9 cellular contexts compared by ENCODE assay signal in the genomic region with DNA sequence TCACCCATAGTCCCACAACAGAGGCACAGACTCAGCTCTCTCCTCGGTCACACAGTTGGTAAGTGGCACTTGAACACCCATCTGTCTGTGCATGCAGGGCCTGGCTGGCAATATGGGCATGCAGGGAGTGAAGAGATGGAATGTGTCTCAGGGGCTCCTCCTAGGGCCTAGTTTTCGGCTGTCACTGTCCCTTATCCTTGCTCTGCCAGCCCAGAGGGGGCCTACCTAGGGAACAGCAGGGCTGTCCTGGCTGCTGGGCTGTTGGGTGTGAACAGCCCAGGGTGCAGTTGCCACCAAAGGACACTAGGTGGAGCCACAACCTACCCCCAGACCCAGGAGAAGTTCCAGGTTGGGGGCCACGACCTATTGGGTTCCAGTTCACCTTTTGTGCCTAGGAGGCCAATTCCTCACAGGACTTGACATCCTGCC. TPM values are rescaled to one million over a fixed set of nuclear protein-coding genes. Genes with fewer than 3 reads are reported as not detected.
DNase-seq lines count a peak whose midpoint lies in the region; ATAC-seq and TF ChIP-seq lines count a peak whose summit lies in the region.
"Not testable (repeated sequence)": the region's sequence is repeated elsewhere in the genome, so short reads cannot be mapped to it uniquely, and the experiment has no call there.
"Had no signal": no experiment of that assay in that cellular context is flagged by ENCODE, and none has a peak within 500 bp of the region (broad histone marks: within the 10 kb centered on the region; RNA-seq: fewer than 3 reads in every experiment).

No MANE protein-coding gene starts in this region.

- not testable (repeated sequence) for H3K9me3 ChIP-seq in HCT116 (ENCODE audit: control insufficient read depth in 1 of 2, insufficient read depth in 1 of 2, low read depth in 1 of 2, low read length in 2 of 2); WERI-Rb-1 (ENCODE audit: severe bottlenecking); thoracic aorta

- TF ChIP-seq RAD21 in HCT116 (IDR thresholded peaks at IDR 0.05; ENCODE audit: low read depth): not testable (repeated sequence)

- BruUV-seq in HCT116 (replicated peaks; lab: Mats Ljungman, UMichigan): not testable (repeated sequence)

- H3K4me3 ChIP-seq in HCT116 (replicated peaks in 1 of 2; ENCODE audit: low read depth in 1 of 2, low read length in 2 of 2); NB4 (ENCODE audit: low read depth, low read length); WERI-Rb-1 (ENCODE audit: low read depth, low read length); fibroblast of the aortic adventitia (ENCODE audit: low read depth, low read length); thoracic aorta: not testable (repeated sequence)

- H3K4me2 ChIP-seq in HCT116 (ENCODE audit: low read length): not testable (repeated sequence)

- not testable (repeated sequence) for H2AFZ ChIP-seq in HCT116 (ENCODE audit: low read depth, low read length, poor library complexity, severe bottlenecking)

- H3K4me1 ChIP-seq in HCT116 (ENCODE audit: control insufficient read depth in 1 of 2, insufficient read depth in 2 of 2, low read length in 2 of 2); thoracic aorta (ENCODE audit: control insufficient read depth in 1 of 2, low read depth in 2 of 2): not testable (repeated sequence)

- not testable (repeated sequence) for TF ChIP-seq POLR2A in HCT116 (IDR thresholded peaks at IDR 0.05; ENCODE audit: borderline replicate concordance, extremely low read depth, insufficient read depth, insufficient read length); NB4 (IDR thresholded peaks at IDR 0.05; ENCODE audit: extremely low read depth, insufficient read length)

- not testable (repeated sequence) for H3K36me3 Mint-ChIP-seq in activated naive CD4-positive, alpha-beta T cell treated with anti-CD3 and anti-CD28 coated beads, Interleukin-2, amount 50 U/mL, for 72 hours

- intact Hi-C loops in HCT116 (cut with micrococcal nuclease): not testable (repeated sequence)

- not testable (repeated sequence) for H3K9me2 ChIP-seq in HCT116 (ENCODE audit: insufficient read depth)

- H3K27ac Mint-ChIP-seq in activated naive CD4-positive, alpha-beta T cell treated with anti-CD3 and anti-CD28 coated beads, Interleukin-2, amount 50 U/mL, for 72 hours: not testable (repeated sequence)

- CTCF ChIA-PET in HCT116 (lab: Charles Lee): interaction anchor here (0.8 to 3.0 kb wide), 6 partner anchors 9 to 88 kb away, joined by 3 to 48 read pairs (median 5); no protein-coding TSS in a partner anchor

- not testable (repeated sequence) for H3K27me3 ChIP-seq in HCT116 (ENCODE audit: insufficient read depth, low read length); WERI-Rb-1 (ENCODE audit: insufficient read depth, low read depth, severe bottlenecking); thoracic aorta (replicated peaks; ENCODE audit: insufficient read depth)

- POLR2A ChIA-PET in HCT116 (lab: Charles Lee): interaction anchor here (0.8 to 0.9 kb wide), 2 partner anchors 9 to 18 kb away, joined by 3 to 6 read pairs; no protein-coding TSS in a partner anchor

- not testable (repeated sequence) for TF ChIP-seq CTCF in HCT116 (IDR thresholded peaks at IDR 0.05 in 2 of 3, conservative IDR thresholded peaks at IDR 0.05 in 1 of 3; ENCODE audit: borderline replicate concordance in 1 of 3, insufficient read depth in 1 of 3, low read depth in 2 of 3, low read length in 2 of 3)
- peak; percentile 30 for TF ChIP-seq CTCF in NB4 (IDR thresholded peaks at IDR 0.05; ENCODE audit: low read depth, low read length)
- TF ChIP-seq CTCF in WERI-Rb-1 (IDR thresholded peaks at IDR 0.05; ENCODE audit: low read depth, low read length): peak; percentile 22; the same call in 1 of the 2 replicates
- TF ChIP-seq CTCF in fibroblast of the aortic adventitia (IDR thresholded peaks at IDR 0.05; ENCODE audit: insufficient read depth, low read length): peak; percentile 47
- TF ChIP-seq CTCF in thoracic aorta (IDR thresholded peaks at IDR 0.05): peak; percentile 26

- H3K9me3 Mint-ChIP-seq in activated naive CD4-positive, alpha-beta T cell treated with anti-CD3 and anti-CD28 coated beads, Interleukin-2, amount 50 U/mL, for 72 hours: not testable (repeated sequence)

- H3K79me2 ChIP-seq in HCT116 (ENCODE audit: insufficient read depth, low read length): not testable (repeated sequence)

- ATAC-seq in HCT116: peak; percentile 74
- ATAC-seq in activated naive CD4-positive, alpha-beta T cell treated with anti-CD3 and anti-CD28 coated beads, Interleukin-2, amount 50 U/mL, for 72 hours: peak; percentile 80 to 83
- ATAC-seq in thoracic aorta (ENCODE audit: insufficient number of reproducible peaks, low FRiP score, low read depth): not testable (repeated sequence)

- H4K20me1 ChIP-seq in HCT116 (ENCODE audit: insufficient read depth): not testable (repeated sequence)

- not testable (repeated sequence) for H3K36me3 ChIP-seq in HCT116 (ENCODE audit: control insufficient read depth in 1 of 2, insufficient read depth in 2 of 2, low read length in 2 of 2); WERI-Rb-1; thoracic aorta

- DNase-seq in DMS79 (lab: John Stamatoyannopoulos, UW) (peak; percentile 86), WERI-Rb-1 (peak; percentile 28), mesenteric fat pad (ENCODE audit: low spot score) (peak; percentile 81)
- not testable (repeated sequence) for DNase-seq in HCT116 (ENCODE audit: low read depth, low spot score); NB4 (ENCODE audit: low read depth); fibroblast of the aortic adventitia (ENCODE audit: low read depth); thoracic aorta (ENCODE audit: low spot score)
- peak in 1 of 2 donors; percentile 54 for DNase-seq in activated naive CD4-positive, alpha-beta T cell treated with anti-CD3 and anti-CD28 coated beads, Interleukin-2, amount 50 U/mL, for 72 hours (ENCODE audit: low spot score in 2 of 2)

- H3K27ac ChIP-seq in HCT116 (ENCODE audit: low read depth, low read length); WERI-Rb-1; thoracic aorta: not testable (repeated sequence)

- not testable (repeated sequence) for H3K9ac ChIP-seq in HCT116 (ENCODE audit: low read length)

- RAD21 ChIA-PET in HCT116 (lab: Charles Lee; ENCODE audit: low non-redundant PET in 1 of 2, low total read pairs in 2 of 2, uncharacterized antibody in 2 of 2, unreplicated experiment in 2 of 2): interaction anchor here in 1 of 2 experiments (1.2 kb wide), 1 partner anchor 85 kb away, joined by 3 read pairs; no protein-coding TSS in a partner anchor

RNA-seq across cellular contexts. Expression of gene RNU1-4, which starts 30.6 kb away (rescaled TPM):
- total RNA-seq in HCT116 (2021; ENCODE audit: unreplicated experiment) (1,685 TPM), fibroblast of the aortic adventitia (ENCODE audit: low replicate concordance) (under 0.01 and 2,882 TPM in 2 replicates), mesenteric fat pad (6,165 TPM), thoracic aorta (under 1 TPM; under 0.01 TPM)
- 8.8 and 29.6 TPM in 2 replicates for polyA plus RNA-seq in HCT116 (2012)
- 1,000 to 10,000 TPM; 1,082 to 1,722 TPM for total RNA-seq in activated naive CD4-positive, alpha-beta T cell treated with anti-CD3 and anti-CD28 coated beads, Interleukin-2, amount 50 U/mL, for 72 hours
- polyA plus RNA-seq: small intestine had no signal

RNA-seq across cellular contexts. Expression of gene RNU1-3, which starts 42.9 kb away (rescaled TPM):
- total RNA-seq in HCT116 (2021; ENCODE audit: unreplicated experiment): 1,685 TPM
- 8.8 and 29.6 TPM in 2 replicates for polyA plus RNA-seq in HCT116 (2012)
- 1,000 to 10,000 TPM; 1,082 to 1,722 TPM for total RNA-seq in activated naive CD4-positive, alpha-beta T cell treated with anti-CD3 and anti-CD28 coated beads, Interleukin-2, amount 50 U/mL, for 72 hours
- total RNA-seq in fibroblast of the aortic adventitia (ENCODE audit: low replicate concordance): under 0.01 and 2,882 TPM in 2 replicates
- 6,165 TPM for total RNA-seq in mesenteric fat pad
- under 1 TPM; under 0.01 TPM for total RNA-seq in thoracic aorta
- polyA plus RNA-seq: small intestine had no signal
